1 cellular context compared by ENCODE assay signal in genomic region chr19:6272411-6272791, GRCh38.
TF ChIP-seq lines count a peak whose summit lies in the region.

No MANE protein-coding gene starts in this region.

TF ChIP-seq in WTC11, 78 proteins besides CTCF, POLR2A, EP300 and RAD21 (continued from another document):
- TF ChIP-seq ZSCAN18 (CRISPR knock-in tag; IDR thresholded peaks at IDR 0.05) (no peak), NFATC4 (CRISPR knock-in tag; IDR thresholded peaks at IDR 0.05) (no peak), TEAD4 (CRISPR knock-in tag; IDR thresholded peaks at IDR 0.05) (no peak), ZNF219 (CRISPR knock-in tag; IDR thresholded peaks at IDR 0.05; ENCODE audit: borderline replicate concordance) (no peak)
- TF ChIP-seq, protein P1, sequence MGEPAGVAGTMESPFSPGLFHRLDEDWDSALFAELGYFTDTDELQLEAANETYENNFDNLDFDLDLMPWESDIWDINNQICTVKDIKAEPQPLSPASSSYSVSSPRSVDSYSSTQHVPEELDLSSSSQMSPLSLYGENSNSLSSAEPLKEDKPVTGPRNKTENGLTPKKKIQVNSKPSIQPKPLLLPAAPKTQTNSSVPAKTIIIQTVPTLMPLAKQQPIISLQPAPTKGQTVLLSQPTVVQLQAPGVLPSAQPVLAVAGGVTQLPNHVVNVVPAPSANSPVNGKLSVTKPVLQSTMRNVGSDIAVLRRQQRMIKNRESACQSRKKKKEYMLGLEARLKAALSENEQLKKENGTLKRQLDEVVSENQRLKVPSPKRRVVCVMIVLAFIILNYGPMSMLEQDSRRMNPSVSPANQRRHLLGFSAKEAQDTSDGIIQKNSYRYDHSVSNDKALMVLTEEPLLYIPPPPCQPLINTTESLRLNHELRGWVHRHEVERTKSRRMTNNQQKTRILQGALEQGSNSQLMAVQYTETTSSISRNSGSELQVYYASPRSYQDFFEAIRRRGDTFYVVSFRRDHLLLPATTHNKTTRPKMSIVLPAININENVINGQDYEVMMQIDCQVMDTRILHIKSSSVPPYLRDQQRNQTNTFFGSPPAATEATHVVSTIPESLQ (CRISPR knock-in tag; IDR thresholded peaks at IDR 0.05): no peak
TF ChIP-seq in WTC11: peak in this region for 0.
